ENCODE assay signal across 6 cellular contexts in the genomic region with DNA sequence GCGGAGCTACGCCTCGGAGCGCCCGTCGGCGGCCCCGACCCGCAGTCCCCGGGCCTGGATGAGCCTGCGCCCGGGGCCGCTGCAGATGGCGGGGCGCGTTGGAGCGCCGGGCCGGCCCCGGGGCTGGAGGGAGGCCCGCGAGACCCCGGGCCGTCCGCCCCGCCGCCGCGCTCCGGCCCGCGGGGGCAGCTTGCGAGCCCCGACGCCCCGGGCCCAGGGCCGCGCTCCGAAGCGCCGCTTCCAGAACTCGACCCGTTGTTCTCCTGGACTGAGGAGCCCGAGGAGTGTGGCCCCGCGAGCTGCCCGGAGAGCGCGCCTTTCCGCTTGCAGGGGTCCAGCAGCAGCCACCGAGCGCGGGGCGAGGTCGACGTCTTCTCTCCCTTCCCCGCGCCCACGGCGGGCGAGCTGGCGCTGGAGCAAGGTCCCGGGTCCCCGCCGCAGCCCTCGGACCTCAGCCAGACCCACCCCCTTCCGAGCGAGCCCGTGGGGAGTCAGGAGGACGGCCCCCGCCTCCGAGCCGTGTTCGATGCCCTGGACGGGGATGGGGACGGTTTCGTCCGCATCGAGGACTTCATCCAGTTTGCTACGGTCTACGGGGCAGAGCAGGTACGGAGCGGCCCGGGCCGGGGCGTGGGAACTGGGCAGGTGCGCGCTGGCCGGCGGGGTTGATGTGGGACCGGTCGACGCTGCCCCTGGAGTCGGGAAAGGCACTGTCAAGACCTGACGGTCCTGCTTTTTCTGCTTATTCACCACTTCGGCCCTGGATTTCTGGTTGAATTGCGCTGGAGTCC. TPM values are rescaled to one million over a fixed set of nuclear protein-coding genes. Genes with fewer than 3 reads are reported as not detected.
DNase-seq lines count a peak whose midpoint lies in the region; ATAC-seq and TF ChIP-seq lines count a peak whose summit lies in the region.

No MANE protein-coding gene starts in this region.

- intact Hi-C loops in Calu3 (cut with micrococcal nuclease; ENCODE audit: unreplicated experiment) (no loop called here), prostate gland (cut with DNase I) (no loop called here)

- H3K9me3 ChIP-seq in prostate gland, result no peaks in the 10 kb centered on the region

- CTCF ChIA-PET in Calu3 (lab: Charles Lee), result interaction anchor here (0.6 kb wide), 1 partner anchor 40 kb away, joined by 3 read pairs; no protein-coding TSS in a partner anchor

- peaks cover 14% of the 10 kb centered on the region for H3K4me1 Mint-ChIP-seq in Calu3 (ENCODE audit: low read depth, unreplicated experiment)

- peak; percentile 15 for ATAC-seq in HG03439 (IDR thresholded peaks at IDR 0.05; ENCODE audit: unreplicated experiment)

- H3K4me3 ChIP-seq in prostate gland, result peak overlapping the region; percentile 54 to 62

- no peaks in the 10 kb centered on the region for H3K36me3 ChIP-seq in prostate gland

- H3K4me1 ChIP-seq in prostate gland (replicated peaks), result peaks cover 7% of the 10 kb centered on the region

- TF ChIP-seq CTCF in Calu3 (IDR thresholded peaks at IDR 0.05; ENCODE audit: unreplicated experiment) (no peak), prostate gland (IDR thresholded peaks at IDR 0.05) (no peak)

- under 1% methylated on average over 72 of the region's 97 CpGs for WGBS in prostate gland

- H3K36me3 Mint-ChIP-seq in Calu3 (ENCODE audit: insufficient read depth, unreplicated experiment), result peaks cover 20% of the 10 kb centered on the region

- DNase-seq in Calu3, result peak; percentile 29
- DNase-seq in dermis blood vessel endothelial cell, result peak; percentile 35
- DNase-seq in prostate gland (ENCODE audit: low spot score), result no peak
- no peak for DNase-seq in kidney glomerular epithelial cell (lab: John Stamatoyannopoulos, UW)
- no peak for DNase-seq in stimulated activated CD4-positive, alpha-beta T cell treated with anti-CD3 and anti-CD28 coated beads, Interleukin-4, amount 100 ng/mL, for 24 hours

- no peak for TF ChIP-seq POLR2A in prostate gland (IDR thresholded peaks at IDR 0.05)

- H3K27me3 Mint-ChIP-seq in Calu3 (ENCODE audit: unreplicated experiment), result peaks cover 21% of the 10 kb centered on the region

- H3K27ac Mint-ChIP-seq in Calu3 (ENCODE audit: unreplicated experiment), result peak overlapping the region; percentile 25

- peak overlapping the region; percentile 90 to 96 for H3K27ac ChIP-seq in prostate gland

- no TSS peak for BruUV-seq in Calu3 (replicated peaks; lab: Mats Ljungman, UMichigan)

- H3K27me3 ChIP-seq in prostate gland (replicated peaks; ENCODE audit: insufficient read depth), result no peaks in the 10 kb centered on the region

- peak overlapping the region; percentile 83 for H3K4me3 Mint-ChIP-seq in Calu3 (ENCODE audit: low read depth, unreplicated experiment)

- H3K9me3 Mint-ChIP-seq in Calu3 (ENCODE audit: low read depth, unreplicated experiment), result no peaks in the 10 kb centered on the region

RNA-seq across cellular contexts. Expression of gene RAB11FIP3, which starts 0.9 kb away (rescaled TPM):
- total RNA-seq in Calu3 (2022), result 26.6 and 33.7 TPM in 2 replicates
- total RNA-seq in dermis blood vessel endothelial cell, result 34.9 and 46.8 TPM in 2 replicates
- 10 to 100 TPM; 33.2 to 93.2 TPM for total RNA-seq in prostate gland

RNA-seq across cellular contexts. Expression of gene DECR2, which starts 24.6 kb away (rescaled TPM):
- 41.2 and 49.6 TPM in 2 replicates for total RNA-seq in Calu3 (2022)
- 13.4 and 17.5 TPM in 2 replicates for total RNA-seq in dermis blood vessel endothelial cell
- total RNA-seq in prostate gland, result 10 to 100 TPM; 23.7 to 38.5 TPM

RNA-seq across cellular contexts. Expression of gene NME4, which starts 29.3 kb away (rescaled TPM):
- total RNA-seq in Calu3 (2022) (88.2 and 96.5 TPM in 2 replicates), dermis blood vessel endothelial cell (42.2 and 55.7 TPM in 2 replicates), prostate gland (100 to 1,000 TPM; 137 to 185 TPM)

RNA-seq across cellular contexts. Expression of gene PGAP6, which starts 44.5 kb away (rescaled TPM):
- total RNA-seq in Calu3 (2022) (70.0 and 78.5 TPM in 2 replicates), dermis blood vessel endothelial cell (98.2 and 132 TPM in 2 replicates), prostate gland (100 to 1,000 TPM in 1 of 2 donors, 10 to 100 TPM in 1; 36.8 to 207 TPM)

RNA-seq across cellular contexts. Expression of gene MRPL28, which starts 56.0 kb away (rescaled TPM):
- 115 and 126 TPM in 2 replicates for total RNA-seq in Calu3 (2022)
- 85.9 and 103 TPM in 2 replicates for total RNA-seq in dermis blood vessel endothelial cell
- total RNA-seq in prostate gland, result 10 to 100 TPM; 83.4 to 84.3 TPM

Comparison
In these comparisons a context has a peak if more than half of its experiments do, and no peak if none do; other contexts are left out.
1. DNase-seq: peak in Calu3 (single experiment) and dermis blood vessel endothelial cell (single experiment); none in prostate gland (single experiment), kidney glomerular epithelial cell (single experiment) and stimulated activated CD4-positive, alpha-beta T cell treated with anti-CD3 and anti-CD28 coated beads, Interleukin-4, amount 100 ng/mL, for 24 hours (single experiment).